8 cellular contexts compared by ENCODE assay signal in genomic region chr10:73997806-73998622, GRCh38. TPM values are rescaled to one million over a fixed set of nuclear protein-coding genes. Genes with fewer than 3 reads are reported as not detected.
DNase-seq lines count a peak whose midpoint lies in the region; ATAC-seq and TF ChIP-seq lines count a peak whose summit lies in the region.

Gene VCL (plus strand): TSS chr10:73998116. CDS start chr10:73998208, 92 bp downstream.

- H3K27ac ChIP-seq in coronary artery = peak within 1 kb of the TSS; percentile 97 to 99

- TF ChIP-seq CTCF in BJ (IDR thresholded peaks at IDR 0.05; ENCODE audit: insufficient read depth, low read depth, low read length) = no peak
- no peak for TF ChIP-seq CTCF in coronary artery (IDR thresholded peaks at IDR 0.05)

- H3K4me3 ChIP-seq in BJ (ENCODE audit: low read depth, low read length) (peak within 1 kb of the TSS; percentile 95), coronary artery (peak within 1 kb of the TSS; percentile 96)

- H3K27me3 ChIP-seq in BJ (ENCODE audit: control insufficient read depth, insufficient read depth, low read length) = no peaks in the 10 kb centered on the region

- POLR2A ChIA-PET in BJ (lab: Charles Lee) = interaction anchor here (1.5 kb wide), 2 partner anchors 10 to 111 kb away, joined by 3 to 5 read pairs; no protein-coding TSS in a partner anchor

- ATAC-seq in GM19324 (IDR thresholded peaks at IDR 0.05; ENCODE audit: low FRiP score, unreplicated experiment) (peak; percentile 98), HG03469 (IDR thresholded peaks at IDR 0.05; ENCODE audit: unreplicated experiment) (peak; percentile 85), left colon (peak; percentile 85)

- no peaks in the 10 kb centered on the region; the same call in 1 of the 2 replicates for H3K36me3 ChIP-seq in BJ (ENCODE audit: control insufficient read depth, insufficient read depth, low read length)

- CTCF ChIA-PET in BJ (lab: Yijun Ruan, JAX) = interaction anchor here (0.7 to 1.5 kb wide), 4 partner anchors 30 to 76 kb away, joined by 3 read pairs; no protein-coding TSS in a partner anchor

- H3K27me3 Mint-ChIP-seq in activated CD4-positive, alpha-beta T cell treated with anti-CD3 and anti-CD28 coated beads, Interleukin-2, amount 10 ng/mL, durations not matched to agents 24 days and 14 days = no peaks in the 10 kb centered on the region

- intact Hi-C loops in activated CD4-positive, alpha-beta T cell treated with anti-CD3 and anti-CD28 coated beads, Interleukin-2, amount 10 ng/mL, durations not matched to agents 24 days and 14 days (cut with micrococcal nuclease) = loop anchor here (1.0 to 5.0 kb wide), 5 partner anchors 41 to 153 kb away; partner anchors contain the start of gene ADK
- intact Hi-C loops in left colon (cut with DNase I, micrococcal nuclease) = no loop called here

- H3K27ac Mint-ChIP-seq in activated CD4-positive, alpha-beta T cell treated with anti-CD3 and anti-CD28 coated beads, Interleukin-2, amount 10 ng/mL, durations not matched to agents 24 days and 14 days = peak within 1 kb of the TSS; percentile 97

- peak; percentile 89 for DNase-seq in BJ (ENCODE audit: low read depth)
- peak; percentile 90 for DNase-seq in NCI-H526 treated with DMSO at 0.1 percent for 48 hours (lab: John Stamatoyannopoulos, UW)
- DNase-seq in activated CD4-positive, alpha-beta T cell treated with anti-CD3 and anti-CD28 coated beads, Interleukin-2, amount 10 ng/mL, durations not matched to agents 24 days and 14 days = peak; percentile 99
- DNase-seq in coronary artery (ENCODE audit: low spot score) = peak; percentile 99
- peak; percentile 98 for DNase-seq in left colon
- peak; percentile 95 for DNase-seq in stimulated activated CD4-positive, alpha-beta T cell treated with anti-CD3 and anti-CD28 coated beads, Interleukin-1b, Interleukin-23, amount 100 ng/mL, for 48 hours

- no peaks in the 10 kb centered on the region for H3K9me3 Mint-ChIP-seq in activated CD4-positive, alpha-beta T cell treated with anti-CD3 and anti-CD28 coated beads, Interleukin-2, amount 10 ng/mL, durations not matched to agents 24 days and 14 days

- peak within 1 kb of the TSS; percentile 94 for H3K4me3 Mint-ChIP-seq in activated CD4-positive, alpha-beta T cell treated with anti-CD3 and anti-CD28 coated beads, Interleukin-2, amount 10 ng/mL, durations not matched to agents 24 days and 14 days

- H3K4me1 Mint-ChIP-seq in activated CD4-positive, alpha-beta T cell treated with anti-CD3 and anti-CD28 coated beads, Interleukin-2, amount 10 ng/mL, durations not matched to agents 24 days and 14 days = peaks cover 51% of the 10 kb centered on the region

- H3K36me3 Mint-ChIP-seq in activated CD4-positive, alpha-beta T cell treated with anti-CD3 and anti-CD28 coated beads, Interleukin-2, amount 10 ng/mL, durations not matched to agents 24 days and 14 days (ENCODE audit: low read depth) = peaks cover 13% of the 10 kb centered on the region

RNA-seq across cellular contexts. Expression of gene VCL, which starts in this region (rescaled TPM):
- polyA plus RNA-seq in BJ (2011; rRNA removed) = 235 and 255 TPM in 2 replicates
- 183 and 193 TPM in 2 replicates for polyA minus RNA-seq in BJ (2011; rRNA and poly(A)+ RNA removed)
- 26.1 and 26.8 TPM in 2 replicates for total RNA-seq in activated CD4-positive, alpha-beta T cell treated with anti-CD3 and anti-CD28 coated beads, Interleukin-2, amount 10 ng/mL, durations not matched to agents 24 days and 14 days
- 100 to 1,000 TPM; 122 to 123 TPM for total RNA-seq in left colon

Comparison
In these comparisons a context has a peak if more than half of its experiments do, and no peak if none do; other contexts are left out.
1. Peak in every context shown above with its lines: DNase-seq, ATAC-seq, H3K4me3 ChIP-seq and H3K27ac ChIP-seq.